ENCODE assay signal across 9 cellular contexts in genomic region chr16:57801098-57801855, GRCh38. TPM values are rescaled to one million over a fixed set of nuclear protein-coding genes. Genes with fewer than 3 reads are reported as not detected.
DNase-seq lines count a peak whose midpoint lies in the region; ATAC-seq, FAIRE-seq and TF ChIP-seq lines count a peak whose summit lies in the region.
"Had no signal": no experiment of that assay in that cellular context is flagged by ENCODE, and none has a peak within 500 bp of the region (broad histone marks: within the 10 kb centered on the region; RNA-seq: fewer than 3 reads in every experiment).

No MANE protein-coding gene starts in this region.

- peak overlapping the region; percentile 92 for H3K4me3 Mint-ChIP-seq in astrocyte (ENCODE audit: unreplicated experiment)

- intact Hi-C loops in thyroid gland (cut with DNase I), result loop anchor here (10.0 kb wide), 1 partner anchor 194 kb away; no protein-coding TSS in a partner anchor

- H3K27me3 ChIP-seq in astrocyte (ENCODE audit: insufficient read depth, low read length) (no peaks in the 10 kb centered on the region), kidney epithelial cell (ENCODE audit: control insufficient read depth, insufficient read depth, low read length) (no peaks in the 10 kb centered on the region), thyroid gland (no peaks in the 10 kb centered on the region)

- peak; percentile 12 for DNase-seq in NOMO-1 treated with DMSO at 0.1 percent for 48 hours (lab: John Stamatoyannopoulos, UW; ENCODE audit: unreplicated experiment)
- DNase-seq in NOMO-1 treated with dmso at 0.1 percent for 144 hours (lab: John Stamatoyannopoulos, UW; ENCODE audit: unreplicated experiment), result no peak
- peak; percentile 74 for DNase-seq in astrocyte (ENCODE audit: low read depth)
- DNase-seq in kidney epithelial cell (ENCODE audit: low read depth), result no peak
- peak in 1 of 2 donors; percentile 37 for DNase-seq in thyroid gland
- DNase-seq in GM19238 (ENCODE audit: insufficient read length, low spot score), result no peak
- DNase-seq in DMS79 (lab: John Stamatoyannopoulos, UW), result no peak
- DNase-seq: CD4-positive, CD25-positive, alpha-beta regulatory T cell had no signal

- peaks cover 50% of the 10 kb centered on the region for H4K20me1 ChIP-seq in astrocyte (ENCODE audit: insufficient read depth, low read length)

- no peaks in the 10 kb centered on the region for H3K9me3 Mint-ChIP-seq in astrocyte (ENCODE audit: unreplicated experiment)

- H3K79me2 ChIP-seq in astrocyte (ENCODE audit: insufficient read depth, low read length), result peaks cover 53% of the 10 kb centered on the region

- H3K36me3 Mint-ChIP-seq in astrocyte (ENCODE audit: low read depth, unreplicated experiment), result no peaks in the 10 kb centered on the region

- H2AFZ ChIP-seq in astrocyte (ENCODE audit: low read depth, low read length), result peak overlapping the region; percentile 45

- FAIRE-seq in astrocyte (lab: Jason Lieb, UNC), result no peak

- no peaks in the 10 kb centered on the region for H3K9me3 ChIP-seq in astrocyte (ENCODE audit: insufficient read depth, low read depth, low read length)
- no peaks in the 10 kb centered on the region for H3K9me3 ChIP-seq in thyroid gland

- ATAC-seq in HG03097 (IDR thresholded peaks at IDR 0.05; ENCODE audit: low FRiP score, unreplicated experiment), result no peak

- TF ChIP-seq CTCF in astrocyte (IDR thresholded peaks at IDR 0.05; ENCODE audit: insufficient read depth, low read depth, low read length) (peak; percentile 20), kidney epithelial cell (IDR thresholded peaks at IDR 0.05; ENCODE audit: insufficient read depth, low read length, poor library complexity, severe bottlenecking) (peak; percentile 13), thyroid gland (IDR thresholded peaks at IDR 0.05) (peak in 1 of 6 experiments; percentile 8)

- peak overlapping the region; percentile 92 for H3K27ac Mint-ChIP-seq in astrocyte (ENCODE audit: unreplicated experiment)

- TF ChIP-seq POLR2A in thyroid gland (IDR thresholded peaks at IDR 0.05), result no peak

- H3K27ac ChIP-seq in astrocyte (ENCODE audit: low read depth, low read length), result peak overlapping the region; percentile 92
- peak overlapping the region; percentile 91 to 99 (median 98) for H3K27ac ChIP-seq in thyroid gland

- peak overlapping the region; percentile 96 for H3K9ac ChIP-seq in astrocyte (ENCODE audit: low read length)

- H3K4me3 ChIP-seq in astrocyte (ENCODE audit: insufficient read depth, low read depth, low read length) (peak overlapping the region; percentile 86), kidney epithelial cell (ENCODE audit: low read depth, low read length) (peak overlapping the region; percentile 61), thyroid gland (replicated peaks in 1 of 3) (peak overlapping the region; percentile 55 to 66 (median 55))

- H3K36me3 ChIP-seq in astrocyte (ENCODE audit: insufficient read depth, low read length) (peaks cover 5% of the 10 kb centered on the region), kidney epithelial cell (ENCODE audit: control insufficient read depth, insufficient read depth, low read length) (no peaks in the 10 kb centered on the region), thyroid gland (peaks cover 0 to 6% of the 10 kb centered on the region in 2 donors)

- H3K4me1 ChIP-seq in astrocyte (ENCODE audit: insufficient read depth, low read length) (peaks cover 39% of the 10 kb centered on the region), thyroid gland (peaks cover 64 to 78% of the 10 kb centered on the region in 2 donors)

- peak overlapping the region; percentile 95 for H3K4me2 ChIP-seq in astrocyte (ENCODE audit: low read length)

- H3K27me3 Mint-ChIP-seq in astrocyte (ENCODE audit: low read depth, unreplicated experiment), result no peaks in the 10 kb centered on the region

- H3K4me1 Mint-ChIP-seq in astrocyte (ENCODE audit: low read depth, unreplicated experiment), result peaks cover 48% of the 10 kb centered on the region

- 33 to 39% methylated on average over 6 to 7 of the region's 7 CpGs for WGBS in thyroid gland, 2 donors

RNA-seq across cellular contexts. Expression of gene KIFC3, which starts 1.0 kb away (rescaled TPM):
- total RNA-seq in astrocyte (80.4 and 96.9 TPM in 2 replicates), kidney epithelial cell (84.9 and 94.7 TPM in 2 replicates), thyroid gland (100 to 1,000 TPM in 3 of 4 donors, 10 to 100 TPM in 1; 88.8 to 153 (median 132) TPM)

Comparison
In these comparisons a context has a peak if more than half of its experiments do, and no peak if none do; other contexts are left out.
1. DNase-seq: peak in NOMO-1 treated with DMSO at 0.1 percent for 48 hours (single experiment) and astrocyte (single experiment); none in NOMO-1 treated with dmso at 0.1 percent for 144 hours (single experiment), kidney epithelial cell (single experiment), GM19238 (single experiment) and DMS79 (single experiment).
2. Peak in every context shown above with its lines, with median percentiles within 50 percentile points of each other: H3K4me3 ChIP-seq.